ENCODE assay signal across 14 cellular contexts in genomic region chr1:156709031-156709430, GRCh38. TPM values are rescaled to one million over a fixed set of nuclear protein-coding genes. Genes with fewer than 3 reads are reported as not detected.
A peak's percentile ranks its signal among the peaks of the same experiment; 100 is the strongest.
DNase-seq lines count a peak whose midpoint lies in the region; ATAC-seq and TF ChIP-seq lines count a peak whose summit lies in the region.
"Had no signal": no experiment of that assay in that cellular context is flagged by ENCODE, and none has a peak within 500 bp of the region (broad histone marks: within the 10 kb centered on the region; RNA-seq: fewer than 3 reads in every experiment).

No MANE protein-coding gene starts in this region.

- peaks cover 11% of the 10 kb centered on the region for H3K4me1 Mint-ChIP-seq in activated T-helper 17 cell treated with anti-CD3 and anti-CD28 coated beads, Interleukin-2, amount 50 U/mL, for 72 hours
- peaks cover 15% of the 10 kb centered on the region for H3K4me1 Mint-ChIP-seq in memory B cell
- H3K4me1 Mint-ChIP-seq in activated CD4-positive, alpha-beta T cell treated with anti-CD3 and anti-CD28 coated beads for 36 hours = peaks cover 24% of the 10 kb centered on the region

- TF ChIP-seq RAD21 in HCT116 (IDR thresholded peaks at IDR 0.05; ENCODE audit: low read depth) = no peak

- no peak overlapping the region for H3K4me3 Mint-ChIP-seq in activated T-helper 17 cell treated with anti-CD3 and anti-CD28 coated beads, Interleukin-2, amount 50 U/mL, for 72 hours
- no peak overlapping the region for H3K4me3 Mint-ChIP-seq in memory B cell
- H3K4me3 Mint-ChIP-seq in activated CD4-positive, alpha-beta T cell treated with anti-CD3 and anti-CD28 coated beads for 36 hours = no peak overlapping the region
- H3K4me3 Mint-ChIP-seq: activated CD4-positive, alpha-beta T cell treated with anti-CD3 and anti-CD28 coated beads, Interleukin-2, amount 10 ng/mL, durations not matched to agents 24 days and 14 days; natural killer cell treated with Interleukin-12 subunit alpha and Interleukin-12 subunit beta and Interleukin-15 and Interleukin-18, amount 100 ng/mL, for 72 hours had no signal

- DNase-seq in HCT116 (ENCODE audit: low read depth, low spot score) (no peak), memory B cell (ENCODE audit: low spot score in 2 of 2) (no peak), GM19238 (ENCODE audit: insufficient read length, low spot score) (no peak), germinal center (ENCODE audit: low spot score) (no peak), gastrocnemius medialis (no peak)
- no peak for DNase-seq in activated CD4-positive, alpha-beta T cell treated with anti-CD3 and anti-CD28 coated beads for 36 hours
- DNase-seq: activated CD4-positive, alpha-beta T cell treated with anti-CD3 and anti-CD28 coated beads, Interleukin-2, amount 10 ng/mL, durations not matched to agents 24 days and 14 days; activated T-cell treated with anti-CD3 and anti-CD28 coated beads, Interleukin-2, amount 50 U/mL, for 48 hours; stimulated activated CD8-positive, alpha-beta memory T cell treated with anti-CD3 and anti-CD28 coated beads, Interleukin-4, amount 100 ng/mL, for 48 hours; T-helper 2 cell had no signal

- H3K36me3 ChIP-seq in HCT116 (ENCODE audit: control insufficient read depth in 1 of 2, insufficient read depth in 2 of 2, low read length in 2 of 2) (no peaks in the 10 kb centered on the region), stomach smooth muscle (ENCODE audit: control insufficient read depth in 2 of 2, insufficient read depth in 2 of 2, low read length in 2 of 2) (no peaks in the 10 kb centered on the region), gastrocnemius medialis (no peaks in the 10 kb centered on the region)

- H3K4me1 ChIP-seq in HCT116 (ENCODE audit: control insufficient read depth in 1 of 2, insufficient read depth in 2 of 2, low read length in 2 of 2) = peaks cover 87 to 100% of the 10 kb centered on the region in 2 experiments
- peaks cover 55% of the 10 kb centered on the region for H3K4me1 ChIP-seq in stomach smooth muscle (ENCODE audit: control insufficient read depth, insufficient read depth, low read length)
- peaks cover 25 to 28% of the 10 kb centered on the region in 2 donors for H3K4me1 ChIP-seq in gastrocnemius medialis

- no peaks in the 10 kb centered on the region for H4K20me1 ChIP-seq in HCT116 (ENCODE audit: insufficient read depth)

- peak overlapping the region; percentile 37 for H3K9ac ChIP-seq in HCT116 (ENCODE audit: low read length)
- no peak overlapping the region for H3K9ac ChIP-seq in stomach smooth muscle (ENCODE audit: low read length in 2 of 2)

- POLR2A ChIA-PET in HCT116 (lab: Charles Lee) = interaction anchor here (1.3 kb wide), 1 partner anchor 20 kb away, joined by 4 read pairs; no protein-coding TSS in a partner anchor
- POLR2A ChIA-PET in activated CD4-positive, alpha-beta T cell treated with anti-CD3 and anti-CD28 coated beads for 36 hours (lab: Charles Lee) = no interaction called here

- H3K27ac ChIP-seq in HCT116 (ENCODE audit: low read depth, low read length) (peak overlapping the region; percentile 66), stomach smooth muscle (ENCODE audit: low read length) (peak overlapping the region; percentile 18), gastrocnemius medialis (no peak overlapping the region)

- no peak overlapping the region for H3K4me3 ChIP-seq in HCT116 (replicated peaks in 1 of 2; ENCODE audit: low read depth in 1 of 2, low read length in 2 of 2)
- no peak overlapping the region for H3K4me3 ChIP-seq in stomach smooth muscle (ENCODE audit: low read length in 2 of 2)
- H3K4me3 ChIP-seq in gastrocnemius medialis = no peak overlapping the region
- H3K4me3 ChIP-seq: heart right ventricle had no signal

- H3K9me3 ChIP-seq in HCT116 (ENCODE audit: control insufficient read depth in 1 of 2, insufficient read depth in 1 of 2, low read depth in 1 of 2, low read length in 2 of 2) (no peaks in the 10 kb centered on the region), stomach smooth muscle (ENCODE audit: control insufficient read depth in 2 of 2, low read length in 2 of 2) (no peaks in the 10 kb centered on the region), gastrocnemius medialis (no peaks in the 10 kb centered on the region)
- H3K9me3 ChIP-seq: heart right ventricle had no signal

- CTCF ChIA-PET in HCT116 (lab: Charles Lee) = interaction anchor here (0.9 to 14.7 kb wide), 4 partner anchors 11 to 151 kb away, joined by 3 to 310 read pairs (median 31); partner anchors contain the start of genes ISG20L2 and METTL25B
- CTCF ChIA-PET in activated CD4-positive, alpha-beta T cell treated with anti-CD3 and anti-CD28 coated beads for 36 hours (lab: Charles Lee) = interaction anchor here (0.6 to 11.2 kb wide), 3 partner anchors 13 to 20 kb away, joined by 3 to 110 read pairs (median 8); partner anchors contain the start of genes ISG20L2 and METTL25B

- H3K4me2 ChIP-seq in HCT116 (ENCODE audit: low read length) = peak overlapping the region; percentile 85

- TF ChIP-seq POLR2A in HCT116 (IDR thresholded peaks at IDR 0.05; ENCODE audit: borderline replicate concordance, extremely low read depth, insufficient read depth, insufficient read length) (no peak), gastrocnemius medialis (IDR thresholded peaks at IDR 0.05) (no peak)

- H3K27me3 Mint-ChIP-seq in activated T-helper 17 cell treated with anti-CD3 and anti-CD28 coated beads, Interleukin-2, amount 50 U/mL, for 72 hours = peaks cover 6% of the 10 kb centered on the region
- H3K27me3 Mint-ChIP-seq in memory B cell = peaks cover 4% of the 10 kb centered on the region
- peaks cover 8% of the 10 kb centered on the region for H3K27me3 Mint-ChIP-seq in activated CD4-positive, alpha-beta T cell treated with anti-CD3 and anti-CD28 coated beads for 36 hours

- no peak overlapping the region for H2AFZ ChIP-seq in HCT116 (ENCODE audit: low read depth, low read length, poor library complexity, severe bottlenecking)

- no peak for ATAC-seq in HCT116
- no peak for ATAC-seq in activated T-helper 17 cell treated with anti-CD3 and anti-CD28 coated beads, Interleukin-2, amount 50 U/mL, for 72 hours (replicated peaks)
- ATAC-seq in memory B cell (ENCODE audit: low read depth) = no peak
- ATAC-seq in activated CD4-positive, alpha-beta T cell treated with anti-CD3 and anti-CD28 coated beads for 36 hours = no peak
- ATAC-seq in gastrocnemius medialis = no peak
- ATAC-seq: natural killer cell treated with Interleukin-12 subunit alpha and Interleukin-12 subunit beta and Interleukin-15 and Interleukin-18, amount 100 ng/mL, for 72 hours had no signal

- RAD21 ChIA-PET in HCT116 (lab: Charles Lee; ENCODE audit: low non-redundant PET in 1 of 2, low total read pairs in 2 of 2, uncharacterized antibody in 2 of 2, unreplicated experiment in 2 of 2) = interaction anchor here in 1 of 2 experiments (1.7 kb wide), 1 partner anchor 17 kb away, joined by 3 read pairs; no protein-coding TSS in a partner anchor

- intact Hi-C loops in HCT116 (cut with micrococcal nuclease) = no loop called here
- intact Hi-C loops in activated CD4-positive, alpha-beta T cell treated with anti-CD3 and anti-CD28 coated beads for 36 hours (cut with DNase I, micrococcal nuclease) = loop anchor here in 1 of 2 experiments (5.0 kb wide), 1 partner anchor 82 kb away; no protein-coding TSS in a partner anchor
- intact Hi-C loops in gastrocnemius medialis (cut with DNase I; ENCODE audit: low total_unique reads) = no loop called here

- H3K9me3 Mint-ChIP-seq in activated T-helper 17 cell treated with anti-CD3 and anti-CD28 coated beads, Interleukin-2, amount 50 U/mL, for 72 hours = no peaks in the 10 kb centered on the region
- H3K9me3 Mint-ChIP-seq in memory B cell = no peaks in the 10 kb centered on the region
- no peaks in the 10 kb centered on the region for H3K9me3 Mint-ChIP-seq in activated CD4-positive, alpha-beta T cell treated with anti-CD3 and anti-CD28 coated beads for 36 hours (ENCODE audit: low read depth)
- H3K9me3 Mint-ChIP-seq: activated CD4-positive, alpha-beta T cell treated with anti-CD3 and anti-CD28 coated beads, Interleukin-2, amount 10 ng/mL, durations not matched to agents 24 days and 14 days; natural killer cell treated with Interleukin-12 subunit alpha and Interleukin-12 subunit beta and Interleukin-15 and Interleukin-18, amount 100 ng/mL, for 72 hours had no signal

- TF ChIP-seq CTCF in HCT116 (IDR thresholded peaks at IDR 0.05 in 2 of 3, conservative IDR thresholded peaks at IDR 0.05 in 1 of 3; ENCODE audit: borderline replicate concordance in 1 of 3, insufficient read depth in 1 of 3, low read depth in 2 of 3, low read length in 2 of 3) (no peak), gastrocnemius medialis (IDR thresholded peaks at IDR 0.05 in 4 of 5, conservative IDR thresholded peaks at IDR 0.05 in 1 of 5) (no peak)

- H3K27me3 ChIP-seq in HCT116 (ENCODE audit: insufficient read depth, low read length) = no peaks in the 10 kb centered on the region
- no peaks in the 10 kb centered on the region for H3K27me3 ChIP-seq in stomach smooth muscle (ENCODE audit: control insufficient read depth in 1 of 2, insufficient read depth in 2 of 2, low read length in 2 of 2)
- peaks cover 19 to 26% (median 21%) of the 10 kb centered on the region in 3 donors for H3K27me3 ChIP-seq in gastrocnemius medialis

- no peaks in the 10 kb centered on the region for H3K36me3 Mint-ChIP-seq in activated T-helper 17 cell treated with anti-CD3 and anti-CD28 coated beads, Interleukin-2, amount 50 U/mL, for 72 hours (ENCODE audit: low read depth)
- H3K36me3 Mint-ChIP-seq in memory B cell = no peaks in the 10 kb centered on the region
- no peaks in the 10 kb centered on the region for H3K36me3 Mint-ChIP-seq in activated CD4-positive, alpha-beta T cell treated with anti-CD3 and anti-CD28 coated beads for 36 hours (ENCODE audit: low read depth)
- H3K36me3 Mint-ChIP-seq: natural killer cell treated with Interleukin-12 subunit alpha and Interleukin-12 subunit beta and Interleukin-15 and Interleukin-18, amount 100 ng/mL, for 72 hours had no signal

- in situ Hi-C loops in gastrocnemius medialis (cut with MboI; ENCODE audit: low sequenced_read_pairs in 4 of 4) = loop anchor here in 1 of 4 donors (25.0 kb wide), 1 partner anchor 153 kb away; the partner anchor contains the start of genes INSRR and NTRK1

- peak overlapping the region; percentile 15 for H3K27ac Mint-ChIP-seq in activated T-helper 17 cell treated with anti-CD3 and anti-CD28 coated beads, Interleukin-2, amount 50 U/mL, for 72 hours
- peak overlapping the region; percentile 36 for H3K27ac Mint-ChIP-seq in memory B cell
- no peak overlapping the region for H3K27ac Mint-ChIP-seq in activated CD4-positive, alpha-beta T cell treated with anti-CD3 and anti-CD28 coated beads for 36 hours
- H3K27ac Mint-ChIP-seq: activated CD4-positive, alpha-beta T cell treated with anti-CD3 and anti-CD28 coated beads, Interleukin-2, amount 10 ng/mL, durations not matched to agents 24 days and 14 days; natural killer cell treated with Interleukin-12 subunit alpha and Interleukin-12 subunit beta and Interleukin-15 and Interleukin-18, amount 100 ng/mL, for 72 hours had no signal

- BruUV-seq in HCT116 (replicated peaks; lab: Mats Ljungman, UMichigan) = no TSS peak

- peaks cover 9% of the 10 kb centered on the region for H3K79me2 ChIP-seq in HCT116 (ENCODE audit: insufficient read depth, low read length)

- no peaks in the 10 kb centered on the region for H3K9me2 ChIP-seq in HCT116 (ENCODE audit: insufficient read depth)

RNA-seq across cellular contexts. Expression of gene CRABP2, which starts 3.6 kb away (rescaled TPM):
- total RNA-seq in HCT116 (2021; ENCODE audit: unreplicated experiment) = 209 TPM
- 360 and 403 TPM in 2 replicates for polyA plus RNA-seq in HCT116 (2012)
- 1 to 10 TPM; 2.2 to 4.4 TPM for total RNA-seq in activated T-helper 17 cell treated with anti-CD3 and anti-CD28 coated beads, Interleukin-2, amount 50 U/mL, for 72 hours
- under 1 TPM; 0.88 to 0.98 TPM for total RNA-seq in activated CD4-positive, alpha-beta T cell treated with anti-CD3 and anti-CD28 coated beads for 36 hours
- total RNA-seq in gastrocnemius medialis = 1 to 10 TPM in 1 of 4 donors, under 1 TPM in 1, not detected in 2; 0.98 to 1.3 TPM

RNA-seq across cellular contexts. Expression of gene METTL25B, which starts 19.2 kb away (rescaled TPM):
- total RNA-seq in HCT116 (2021; ENCODE audit: unreplicated experiment) (36.5 TPM), gastrocnemius medialis (10 to 100 TPM; 12.9 to 28.0 (median 17.6) TPM)
- polyA plus RNA-seq in HCT116 (2012) = 32.6 and 39.7 TPM in 2 replicates
- 10 to 100 TPM; 29.0 to 51.6 TPM for total RNA-seq in activated T-helper 17 cell treated with anti-CD3 and anti-CD28 coated beads, Interleukin-2, amount 50 U/mL, for 72 hours
- total RNA-seq in activated CD4-positive, alpha-beta T cell treated with anti-CD3 and anti-CD28 coated beads for 36 hours = 10 to 100 TPM; 31.0 to 40.5 TPM

RNA-seq across cellular contexts. Expression of gene ISG20L2, which starts 19.5 kb away (rescaled TPM):
- 41.7 TPM for total RNA-seq in HCT116 (2021; ENCODE audit: unreplicated experiment)
- 19.9 and 23.3 TPM in 2 replicates for polyA plus RNA-seq in HCT116 (2012)
- 10 to 100 TPM; 38.8 to 74.9 TPM for total RNA-seq in activated T-helper 17 cell treated with anti-CD3 and anti-CD28 coated beads, Interleukin-2, amount 50 U/mL, for 72 hours
- 10 to 100 TPM; 48.4 to 65.2 TPM for total RNA-seq in activated CD4-positive, alpha-beta T cell treated with anti-CD3 and anti-CD28 coated beads for 36 hours
- total RNA-seq in gastrocnemius medialis = 10 to 100 TPM in 3 of 4 donors, 1 to 10 TPM in 1; 9.5 to 16.4 (median 15.1) TPM

RNA-seq across cellular contexts. Expression of gene NES, which starts 31.8 kb away (rescaled TPM):
- total RNA-seq in HCT116 (2021; ENCODE audit: unreplicated experiment) (8.4 TPM), gastrocnemius medialis (10 to 100 TPM; 13.7 to 60.9 (median 26.4) TPM)
- polyA plus RNA-seq in HCT116 (2012) = 3.6 and 5.2 TPM in 2 replicates
- total RNA-seq in activated T-helper 17 cell treated with anti-CD3 and anti-CD28 coated beads, Interleukin-2, amount 50 U/mL, for 72 hours = under 1 TPM in 1 of 2 donors, not detected in 1; 0.05 TPM
- under 1 TPM in 1 of 2 experiments, not detected in 1; 0.02 TPM for total RNA-seq in activated CD4-positive, alpha-beta T cell treated with anti-CD3 and anti-CD28 coated beads for 36 hours
- total RNA-seq: natural killer cell treated with Interleukin-12 subunit alpha and Interleukin-12 subunit beta and Interleukin-15 and Interleukin-18, amount 100 ng/mL, for 72 hours had no signal

RNA-seq across cellular contexts. Expression of gene MRPL24, which starts 31.9 kb away (rescaled TPM):
- 111 TPM for total RNA-seq in HCT116 (2021; ENCODE audit: unreplicated experiment)
- polyA plus RNA-seq in HCT116 (2012) = 106 and 142 TPM in 2 replicates
- total RNA-seq in activated T-helper 17 cell treated with anti-CD3 and anti-CD28 coated beads, Interleukin-2, amount 50 U/mL, for 72 hours = 10 to 100 TPM; 58.8 to 67.0 TPM
- 10 to 100 TPM; 81.9 to 89.7 TPM for total RNA-seq in activated CD4-positive, alpha-beta T cell treated with anti-CD3 and anti-CD28 coated beads for 36 hours
- total RNA-seq in gastrocnemius medialis = 100 to 1,000 TPM in 3 of 4 donors, 10 to 100 TPM in 1; 54.9 to 121 (median 102) TPM

Comparison
In these comparisons a context has a peak if more than half of its experiments do, and no peak if none do; other contexts are left out.
1. H3K27ac ChIP-seq: peak in HCT116 (single experiment) and stomach smooth muscle (single experiment); none in gastrocnemius medialis (0 of 4).
2. RNA of gene CRABP2, which starts 3.6 kb away (total RNA-seq): 209 TPM in HCT116 (single experiment); 2.2 to 4.4 TPM in activated T-helper 17 cell treated with anti-CD3 and anti-CD28 coated beads, Interleukin-2, amount 50 U/mL, for 72 hours, 0.88 to 0.98 TPM in activated CD4-positive, alpha-beta T cell treated with anti-CD3 and anti-CD28 coated beads for 36 hours and 0.98 to 1.3 TPM in gastrocnemius medialis; every median in the first group is over 10 times any median in the second.